8 cellular contexts compared by ENCODE assay signal in genomic region chr15:40755821-40756220, GRCh38. TPM values are rescaled to one million over a fixed set of nuclear protein-coding genes. Genes with fewer than 3 reads are reported as not detected.
DNase-seq lines count a peak whose midpoint lies in the region; ATAC-seq, FAIRE-seq and TF ChIP-seq lines count a peak whose summit lies in the region.

No MANE protein-coding gene starts in this region.

- no peaks in the 10 kb centered on the region for H3K9me3 Mint-ChIP-seq in activated naive CD4-positive, alpha-beta T cell treated with anti-CD3 and anti-CD28 coated beads, Interleukin-2, amount 50 U/mL, for 24 hours
- no peaks in the 10 kb centered on the region for H3K9me3 Mint-ChIP-seq in activated CD8-positive, alpha-beta T cell treated with anti-CD3 and anti-CD28 coated beads for 36 hours
- no peaks in the 10 kb centered on the region for H3K9me3 Mint-ChIP-seq in type B pancreatic cell

- BruUV-seq in HepG2 (replicated peaks; lab: Mats Ljungman, UMichigan), result no TSS peak

- no peaks in the 10 kb centered on the region for H4K20me1 ChIP-seq in HepG2 (ENCODE audit: insufficient read depth, low read length)

- H3K27ac ChIP-seq in HepG2 (ENCODE audit: extremely low read length, insufficient read depth, low read length) (peak overlapping the region; percentile 84), caudate nucleus (ENCODE audit: low read depth, low read length) (no peak overlapping the region)

- H3K4me3 Mint-ChIP-seq in activated naive CD4-positive, alpha-beta T cell treated with anti-CD3 and anti-CD28 coated beads, Interleukin-2, amount 50 U/mL, for 24 hours, result peak overlapping the region; percentile 93
- H3K4me3 Mint-ChIP-seq in activated CD8-positive, alpha-beta T cell treated with anti-CD3 and anti-CD28 coated beads for 36 hours, result peak overlapping the region; percentile 90
- H3K4me3 Mint-ChIP-seq in type B pancreatic cell, result peak overlapping the region; percentile 92

- H3K27me3 Mint-ChIP-seq in activated naive CD4-positive, alpha-beta T cell treated with anti-CD3 and anti-CD28 coated beads, Interleukin-2, amount 50 U/mL, for 24 hours, result no peaks in the 10 kb centered on the region
- no peaks in the 10 kb centered on the region for H3K27me3 Mint-ChIP-seq in activated CD8-positive, alpha-beta T cell treated with anti-CD3 and anti-CD28 coated beads for 36 hours
- no peaks in the 10 kb centered on the region for H3K27me3 Mint-ChIP-seq in type B pancreatic cell

- POLR2A ChIA-PET in activated CD8-positive, alpha-beta T cell treated with anti-CD3 and anti-CD28 coated beads for 36 hours (lab: Charles Lee), result interaction anchor here (0.9 to 3.8 kb wide), 4 partner anchors 11 to 198 kb away, joined by 3 to 37 read pairs (median 4); partner anchors contain the start of genes C15orf62, CHAC1 and GCHFR
- POLR2A ChIA-PET in HepG2 (lab: Yijun Ruan, JAX), result interaction anchor here (1.3 kb wide), 1 partner anchor 52 kb away, joined by 3 read pairs; the partner anchor contains the start of gene DNAJC17

- H3K4me1 ChIP-seq in HepG2 (ENCODE audit: insufficient read depth, low read length), result peaks cover 61% of the 10 kb centered on the region

- CTCF ChIA-PET in activated CD8-positive, alpha-beta T cell treated with anti-CD3 and anti-CD28 coated beads for 36 hours (lab: Charles Lee), result interaction anchor here (1.2 to 1.6 kb wide), 2 partner anchors 16 to 139 kb away, joined by 3 read pairs; partner anchors contain the start of gene VPS18
- CTCF ChIA-PET in HepG2 (lab: Yijun Ruan, JAX; ENCODE audit: low intra/inter-chr PET ratio, low total read pairs), result no interaction called here

- TF ChIP-seq EP300 in HepG2 (IDR thresholded peaks at IDR 0.05; ENCODE audit: low read depth in 2 of 2, low read length in 2 of 2) (no peak), HepG2 (CRISPR knock-in tag; IDR thresholded peaks at IDR 0.05; ENCODE audit: borderline replicate concordance) (no peak)

- H3K4me2 ChIP-seq in HepG2 (ENCODE audit: low read depth, low read length), result peak overlapping the region; percentile 84

- WGBS in HepG2 (ENCODE audit: low lambda C conversion rate), result 67% methylated on average over 11 of the region's 11 CpGs

- H3K36me3 ChIP-seq in HepG2 (replicated peaks in 1 of 2; ENCODE audit: control insufficient read depth in 1 of 2, insufficient read depth in 2 of 2, low read length in 2 of 2), result peaks cover 8 to 14% of the 10 kb centered on the region in 2 experiments

- no peak for TF ChIP-seq CTCF in activated CD8-positive, alpha-beta T cell treated with anti-CD3 and anti-CD28 coated beads for 36 hours (IDR thresholded peaks at IDR 0.05)
- TF ChIP-seq CTCF in HepG2 (CRISPR knock-in tag; IDR thresholded peaks at IDR 0.05), result no peak
- TF ChIP-seq CTCF in type B pancreatic cell (conservative IDR thresholded peaks at IDR 0.05), result no peak

- H3K9me3 ChIP-seq in HepG2 (ENCODE audit: low read length), result no peaks in the 10 kb centered on the region

- no peak for TF ChIP-seq POLR2A in HepG2 (IDR thresholded peaks at IDR 0.05; ENCODE audit: insufficient read depth in 1 of 2, low read depth in 2 of 2, low read length in 2 of 2)

- no peak for ATAC-seq in activated CD8-positive, alpha-beta T cell treated with anti-CD3 and anti-CD28 coated beads for 36 hours
- ATAC-seq in HepG2 (no peak), HG02973 (IDR thresholded peaks at IDR 0.05; ENCODE audit: unreplicated experiment) (no peak)

- no peak for TF ChIP-seq RAD21 in HepG2 (CRISPR knock-in tag; IDR thresholded peaks at IDR 0.05)

- peaks cover 8% of the 10 kb centered on the region for H3K36me3 Mint-ChIP-seq in activated naive CD4-positive, alpha-beta T cell treated with anti-CD3 and anti-CD28 coated beads, Interleukin-2, amount 50 U/mL, for 24 hours
- peaks cover 22% of the 10 kb centered on the region for H3K36me3 Mint-ChIP-seq in activated CD8-positive, alpha-beta T cell treated with anti-CD3 and anti-CD28 coated beads for 36 hours (ENCODE audit: low read depth)
- H3K36me3 Mint-ChIP-seq in type B pancreatic cell, result no peaks in the 10 kb centered on the region

- peaks cover 25% of the 10 kb centered on the region for H3K4me1 Mint-ChIP-seq in activated naive CD4-positive, alpha-beta T cell treated with anti-CD3 and anti-CD28 coated beads, Interleukin-2, amount 50 U/mL, for 24 hours
- peaks cover 27% of the 10 kb centered on the region for H3K4me1 Mint-ChIP-seq in activated CD8-positive, alpha-beta T cell treated with anti-CD3 and anti-CD28 coated beads for 36 hours (ENCODE audit: low read depth)
- peaks cover 18% of the 10 kb centered on the region for H3K4me1 Mint-ChIP-seq in type B pancreatic cell (ENCODE audit: unreplicated experiment)

- peak overlapping the region; percentile 87 for H3K9ac ChIP-seq in HepG2 (ENCODE audit: insufficient read depth, low read depth, low read length)

- intact Hi-C loops in activated CD8-positive, alpha-beta T cell treated with anti-CD3 and anti-CD28 coated beads for 36 hours (cut with micrococcal nuclease), result loop anchor here (10.0 kb wide), 1 partner anchor 139 kb away; the partner anchor contains the start of gene VPS18
- intact Hi-C loops in HepG2 (cut with micrococcal nuclease; ENCODE audit: unreplicated experiment), result loop anchor here (10.0 kb wide), 1 partner anchor 161 kb away; the partner anchor contains the start of gene KNL1

- peak overlapping the region; percentile 83 to 98 (median 89) for H3K4me3 ChIP-seq in HepG2 (replicated peaks in 1 of 3; ENCODE audit: insufficient read depth in 1 of 3, low read depth in 2 of 3, low read length in 3 of 3)

- H3K27me3 ChIP-seq in HepG2 (ENCODE audit: control insufficient read depth in 1 of 2, insufficient read depth in 2 of 2, low read length in 2 of 2), result no peaks in the 10 kb centered on the region

- no peak for FAIRE-seq in HepG2 (lab: Jason Lieb, UNC)

- in situ Hi-C loops in HepG2 (cut with HindIII; ENCODE audit: extremely low pct_ligation_motif_present, low pct_unique_long_range_greater_than_20kb), result no loop called here

- DNase-seq in activated naive CD4-positive, alpha-beta T cell (lab: John Stamatoyannopoulos, UW), result no peak
- peak; percentile 52 for DNase-seq in activated CD8-positive, alpha-beta T cell treated with anti-CD3 and anti-CD28 coated beads for 36 hours
- DNase-seq in HepG2 (ENCODE audit: low spot score), result no peak
- no peak for DNase-seq in type B pancreatic cell (ENCODE audit: extremely low spot score, unreplicated experiment)
- no peak for DNase-seq in caudate nucleus (lab: John Stamatoyannopoulos, UW)
- DNase-seq in glomerular visceral epithelial cell (ENCODE audit: extremely low spot score), result no peak

- H3K79me2 ChIP-seq in HepG2 (ENCODE audit: insufficient read depth, low read length), result peaks cover 27% of the 10 kb centered on the region

- peak overlapping the region; percentile 98 for H3K27ac Mint-ChIP-seq in activated naive CD4-positive, alpha-beta T cell treated with anti-CD3 and anti-CD28 coated beads, Interleukin-2, amount 50 U/mL, for 24 hours
- H3K27ac Mint-ChIP-seq in activated CD8-positive, alpha-beta T cell treated with anti-CD3 and anti-CD28 coated beads for 36 hours, result peak overlapping the region; percentile 99
- peak overlapping the region; percentile 99 for H3K27ac Mint-ChIP-seq in type B pancreatic cell

- H2AFZ ChIP-seq in HepG2 (ENCODE audit: low read length), result no peak overlapping the region

RNA-seq across cellular contexts. Expression of gene RMDN3, which starts 0.8 kb away (rescaled TPM):
- 10 to 100 TPM; 20.8 to 21.6 TPM for total RNA-seq in activated CD8-positive, alpha-beta T cell treated with anti-CD3 and anti-CD28 coated beads for 36 hours
- 10.5 and 19.5 TPM in 2 replicates for total RNA-seq in HepG2 (2016; rRNA removed; fragmentation: Illumina TruSeq; extraction: Trizol)
- 18.0 and 20.7 TPM in 2 replicates for total RNA-seq in HepG2 (2016; cell fraction: cytosol; rRNA removed; fragmentation: Illumina TruSeq; extraction: Trizol; ENCODE audit: low read depth)
- 7.9 and 18.6 TPM in 2 replicates for total RNA-seq in HepG2 (2016; cell fraction: insoluble cytoplasmic fraction; rRNA removed; fragmentation: Illumina TruSeq; extraction: Trizol)
- 10.4 and 11.1 TPM in 2 replicates for total RNA-seq in HepG2 (2016; cell fraction: membrane; rRNA removed; fragmentation: Illumina TruSeq; extraction: Trizol)
- 22.7 and 25.4 TPM in 2 replicates for total RNA-seq in HepG2 (2016; cell fraction: nucleus; rRNA removed; fragmentation: Illumina TruSeq; extraction: Trizol)
- 16.8 and 18.2 TPM in 2 replicates for polyA plus RNA-seq in HepG2 (2011; rRNA removed)
- polyA plus RNA-seq in HepG2 (2011; cell fraction: cytosol; rRNA removed), result 17.5 and 19.5 TPM in 2 replicates
- polyA plus RNA-seq in HepG2 (2011; cell fraction: nucleus; rRNA removed), result 16.1 and 22.7 TPM in 2 replicates
- 19.5 and 21.1 TPM in 2 replicates for polyA plus RNA-seq in HepG2 (2012)
- 5.8 and 6.1 TPM in 2 replicates for polyA plus RNA-seq in HepG2 (2016; cell fraction: cytosol; fragmentation: Illumina TruSeq; extraction: Trizol; ENCODE audit: low read depth)
- 15.7 and 17.8 TPM in 2 replicates for polyA plus RNA-seq in HepG2 (2016; cell fraction: insoluble cytoplasmic fraction; fragmentation: Illumina TruSeq; extraction: Trizol; ENCODE audit: low read depth)
- 11.2 and 11.3 TPM in 2 replicates for polyA plus RNA-seq in HepG2 (2016; cell fraction: membrane; fragmentation: Illumina TruSeq; extraction: Trizol; ENCODE audit: low read depth)
- polyA plus RNA-seq in HepG2 (2016; cell fraction: nucleus; fragmentation: Illumina TruSeq; extraction: Trizol; ENCODE audit: insufficient read depth, low read depth), result 60.2 and 62.0 TPM in 2 replicates
- polyA minus RNA-seq in HepG2 (2011; rRNA and poly(A)+ RNA removed; ENCODE audit: low replicate concordance), result 12.7 and 29.0 TPM in 2 replicates
- polyA minus RNA-seq in HepG2 (2011; cell fraction: cytosol; rRNA and poly(A)+ RNA removed), result 12.9 and 13.8 TPM in 2 replicates
- polyA minus RNA-seq in HepG2 (2011; cell fraction: nucleus; rRNA and poly(A)+ RNA removed), result 10.2 and 11.7 TPM in 2 replicates
- total RNA-seq in type B pancreatic cell (ENCODE audit: low replicate concordance), result 30.4 and 32.0 TPM in 2 replicates

RNA-seq across cellular contexts. Expression of gene GCHFR, which starts 8.0 kb away (rescaled TPM):
- 10 to 100 TPM; 44.8 to 46.6 TPM for total RNA-seq in activated CD8-positive, alpha-beta T cell treated with anti-CD3 and anti-CD28 coated beads for 36 hours
- 92.4 and 93.1 TPM in 2 replicates for total RNA-seq in HepG2 (2016; rRNA removed; fragmentation: Illumina TruSeq; extraction: Trizol)
- 106 and 198 TPM in 2 replicates for total RNA-seq in HepG2 (2016; cell fraction: cytosol; rRNA removed; fragmentation: Illumina TruSeq; extraction: Trizol; ENCODE audit: low read depth)
- 92.8 and 98.5 TPM in 2 replicates for total RNA-seq in HepG2 (2016; cell fraction: insoluble cytoplasmic fraction; rRNA removed; fragmentation: Illumina TruSeq; extraction: Trizol)
- 116 and 181 TPM in 2 replicates for total RNA-seq in HepG2 (2016; cell fraction: membrane; rRNA removed; fragmentation: Illumina TruSeq; extraction: Trizol)
- total RNA-seq in HepG2 (2016; cell fraction: nucleus; rRNA removed; fragmentation: Illumina TruSeq; extraction: Trizol), result 33.3 and 38.5 TPM in 2 replicates
- 51.5 and 55.8 TPM in 2 replicates for polyA plus RNA-seq in HepG2 (2011; rRNA removed)
- polyA plus RNA-seq in HepG2 (2011; cell fraction: cytosol; rRNA removed), result 71.1 and 107 TPM in 2 replicates
- polyA plus RNA-seq in HepG2 (2011; cell fraction: nucleus; rRNA removed), result 36.7 and 39.2 TPM in 2 replicates
- 23.3 and 24.8 TPM in 2 replicates for polyA plus RNA-seq in HepG2 (2012)
- polyA plus RNA-seq in HepG2 (2016; cell fraction: cytosol; fragmentation: Illumina TruSeq; extraction: Trizol; ENCODE audit: low read depth), result 113 and 197 TPM in 2 replicates
- 83.4 and 86.6 TPM in 2 replicates for polyA plus RNA-seq in HepG2 (2016; cell fraction: insoluble cytoplasmic fraction; fragmentation: Illumina TruSeq; extraction: Trizol; ENCODE audit: low read depth)
- polyA plus RNA-seq in HepG2 (2016; cell fraction: membrane; fragmentation: Illumina TruSeq; extraction: Trizol; ENCODE audit: low read depth), result 98.6 and 148 TPM in 2 replicates
- 46.0 and 55.2 TPM in 2 replicates for polyA plus RNA-seq in HepG2 (2016; cell fraction: nucleus; fragmentation: Illumina TruSeq; extraction: Trizol; ENCODE audit: insufficient read depth, low read depth)
- 37.3 and 70.3 TPM in 2 replicates for polyA minus RNA-seq in HepG2 (2011; rRNA and poly(A)+ RNA removed; ENCODE audit: low replicate concordance)
- polyA minus RNA-seq in HepG2 (2011; cell fraction: cytosol; rRNA and poly(A)+ RNA removed), result 16.0 and 18.6 TPM in 2 replicates
- 13.9 and 15.3 TPM in 2 replicates for polyA minus RNA-seq in HepG2 (2011; cell fraction: nucleus; rRNA and poly(A)+ RNA removed)
- 23.3 and 23.5 TPM in 2 replicates for total RNA-seq in type B pancreatic cell (ENCODE audit: low replicate concordance)

RNA-seq across cellular contexts. Expression of gene C15orf62, which starts 14.0 kb away (rescaled TPM):
- total RNA-seq in activated CD8-positive, alpha-beta T cell treated with anti-CD3 and anti-CD28 coated beads for 36 hours, result under 1 TPM; 0.61 to 0.63 TPM
- 0.34 and 0.51 TPM in 2 replicates for total RNA-seq in HepG2 (2016; rRNA removed; fragmentation: Illumina TruSeq; extraction: Trizol)
- not detected in 2 replicates for total RNA-seq in HepG2 (2016; cell fraction: cytosol; rRNA removed; fragmentation: Illumina TruSeq; extraction: Trizol; ENCODE audit: low read depth)
- 0.24 and 0.67 TPM in 2 replicates for total RNA-seq in HepG2 (2016; cell fraction: insoluble cytoplasmic fraction; rRNA removed; fragmentation: Illumina TruSeq; extraction: Trizol)
- total RNA-seq in HepG2 (2016; cell fraction: membrane; rRNA removed; fragmentation: Illumina TruSeq; extraction: Trizol), result 0.12 and 0.14 TPM in 2 replicates
- 0.97 and 1.1 TPM in 2 replicates for total RNA-seq in HepG2 (2016; cell fraction: nucleus; rRNA removed; fragmentation: Illumina TruSeq; extraction: Trizol)
- polyA plus RNA-seq in HepG2 (2011; rRNA removed), result 1.0 and 1.1 TPM in 2 replicates
- 0.38 and 0.59 TPM in 2 replicates for polyA plus RNA-seq in HepG2 (2011; cell fraction: cytosol; rRNA removed)
- 2.6 and 3.2 TPM in 2 replicates for polyA plus RNA-seq in HepG2 (2011; cell fraction: nucleus; rRNA removed)
- 1.3 and 1.5 TPM in 2 replicates for polyA plus RNA-seq in HepG2 (2012)
- polyA plus RNA-seq in HepG2 (2016; cell fraction: cytosol; fragmentation: Illumina TruSeq; extraction: Trizol; ENCODE audit: low read depth), result not detected in 2 replicates
- polyA plus RNA-seq in HepG2 (2016; cell fraction: insoluble cytoplasmic fraction; fragmentation: Illumina TruSeq; extraction: Trizol; ENCODE audit: low read depth), result 0.23 and 0.52 TPM in 2 replicates
- 0.17 and 0.19 TPM in 2 replicates for polyA plus RNA-seq in HepG2 (2016; cell fraction: membrane; fragmentation: Illumina TruSeq; extraction: Trizol; ENCODE audit: low read depth)
- polyA plus RNA-seq in HepG2 (2016; cell fraction: nucleus; fragmentation: Illumina TruSeq; extraction: Trizol; ENCODE audit: insufficient read depth, low read depth), result 1.7 and 2.1 TPM in 2 replicates
- 1.5 and 2.1 TPM in 2 replicates for polyA minus RNA-seq in HepG2 (2011; rRNA and poly(A)+ RNA removed; ENCODE audit: low replicate concordance)
- 0.26 and 0.30 TPM in 2 replicates for polyA minus RNA-seq in HepG2 (2011; cell fraction: cytosol; rRNA and poly(A)+ RNA removed)
- polyA minus RNA-seq in HepG2 (2011; cell fraction: nucleus; rRNA and poly(A)+ RNA removed), result 2.8 and 3.6 TPM in 2 replicates
- total RNA-seq in type B pancreatic cell (ENCODE audit: low replicate concordance), result 1.1 and 1.3 TPM in 2 replicates

RNA-seq across cellular contexts. Expression of gene ZFYVE19, which starts 51.1 kb away (rescaled TPM):
- total RNA-seq in activated CD8-positive, alpha-beta T cell treated with anti-CD3 and anti-CD28 coated beads for 36 hours, result 10 to 100 TPM; 20.1 to 22.7 TPM
- 19.2 and 23.3 TPM in 2 replicates for total RNA-seq in HepG2 (2016; rRNA removed; fragmentation: Illumina TruSeq; extraction: Trizol)
- total RNA-seq in HepG2 (2016; cell fraction: cytosol; rRNA removed; fragmentation: Illumina TruSeq; extraction: Trizol; ENCODE audit: low read depth), result 8.3 and 9.4 TPM in 2 replicates
- total RNA-seq in HepG2 (2016; cell fraction: insoluble cytoplasmic fraction; rRNA removed; fragmentation: Illumina TruSeq; extraction: Trizol), result 18.8 and 22.2 TPM in 2 replicates
- 14.4 and 14.9 TPM in 2 replicates for total RNA-seq in HepG2 (2016; cell fraction: membrane; rRNA removed; fragmentation: Illumina TruSeq; extraction: Trizol)
- 20.2 and 21.1 TPM in 2 replicates for total RNA-seq in HepG2 (2016; cell fraction: nucleus; rRNA removed; fragmentation: Illumina TruSeq; extraction: Trizol)
- polyA plus RNA-seq in HepG2 (2011; rRNA removed), result 44.0 and 55.3 TPM in 2 replicates
- 40.1 and 40.5 TPM in 2 replicates for polyA plus RNA-seq in HepG2 (2011; cell fraction: cytosol; rRNA removed)
- 167 and 208 TPM in 2 replicates for polyA plus RNA-seq in HepG2 (2011; cell fraction: nucleus; rRNA removed)
- polyA plus RNA-seq in HepG2 (2012), result 19.2 and 22.5 TPM in 2 replicates
- polyA plus RNA-seq in HepG2 (2016; cell fraction: cytosol; fragmentation: Illumina TruSeq; extraction: Trizol; ENCODE audit: low read depth), result 6.8 and 9.0 TPM in 2 replicates
- polyA plus RNA-seq in HepG2 (2016; cell fraction: insoluble cytoplasmic fraction; fragmentation: Illumina TruSeq; extraction: Trizol; ENCODE audit: low read depth), result 21.3 TPM in 2 replicates
- 11.2 and 14.4 TPM in 2 replicates for polyA plus RNA-seq in HepG2 (2016; cell fraction: membrane; fragmentation: Illumina TruSeq; extraction: Trizol; ENCODE audit: low read depth)
- polyA plus RNA-seq in HepG2 (2016; cell fraction: nucleus; fragmentation: Illumina TruSeq; extraction: Trizol; ENCODE audit: insufficient read depth, low read depth), result 60.8 and 65.3 TPM in 2 replicates
- 25.9 and 65.3 TPM in 2 replicates for polyA minus RNA-seq in HepG2 (2011; rRNA and poly(A)+ RNA removed; ENCODE audit: low replicate concordance)
- polyA minus RNA-seq in HepG2 (2011; cell fraction: cytosol; rRNA and poly(A)+ RNA removed), result 7.5 and 9.9 TPM in 2 replicates
- 24.6 and 30.2 TPM in 2 replicates for polyA minus RNA-seq in HepG2 (2011; cell fraction: nucleus; rRNA and poly(A)+ RNA removed)
- 31.6 and 45.0 TPM in 2 replicates for total RNA-seq in type B pancreatic cell (ENCODE audit: low replicate concordance)

RNA-seq across cellular contexts. Expression of gene DNAJC17, which starts 51.5 kb away (rescaled TPM):
- 10 to 100 TPM; 35.8 to 35.9 TPM for total RNA-seq in activated CD8-positive, alpha-beta T cell treated with anti-CD3 and anti-CD28 coated beads for 36 hours
- 26.5 and 30.2 TPM in 2 replicates for total RNA-seq in HepG2 (2016; rRNA removed; fragmentation: Illumina TruSeq; extraction: Trizol)
- total RNA-seq in HepG2 (2016; cell fraction: cytosol; rRNA removed; fragmentation: Illumina TruSeq; extraction: Trizol; ENCODE audit: low read depth), result 6.4 and 7.8 TPM in 2 replicates
- total RNA-seq in HepG2 (2016; cell fraction: insoluble cytoplasmic fraction; rRNA removed; fragmentation: Illumina TruSeq; extraction: Trizol), result 30.1 and 30.4 TPM in 2 replicates
- total RNA-seq in HepG2 (2016; cell fraction: membrane; rRNA removed; fragmentation: Illumina TruSeq; extraction: Trizol), result 7.4 and 8.6 TPM in 2 replicates
- 17.9 and 19.3 TPM in 2 replicates for total RNA-seq in HepG2 (2016; cell fraction: nucleus; rRNA removed; fragmentation: Illumina TruSeq; extraction: Trizol)
- 22.2 and 23.0 TPM in 2 replicates for polyA plus RNA-seq in HepG2 (2011; rRNA removed)
- polyA plus RNA-seq in HepG2 (2011; cell fraction: cytosol; rRNA removed), result 25.4 and 31.1 TPM in 2 replicates
- 71.0 and 88.9 TPM in 2 replicates for polyA plus RNA-seq in HepG2 (2011; cell fraction: nucleus; rRNA removed)
- polyA plus RNA-seq in HepG2 (2012), result 15.6 and 17.8 TPM in 2 replicates
- polyA plus RNA-seq in HepG2 (2016; cell fraction: cytosol; fragmentation: Illumina TruSeq; extraction: Trizol; ENCODE audit: low read depth), result 4.4 TPM in 2 replicates
- polyA plus RNA-seq in HepG2 (2016; cell fraction: insoluble cytoplasmic fraction; fragmentation: Illumina TruSeq; extraction: Trizol; ENCODE audit: low read depth), result 27.5 and 28.1 TPM in 2 replicates
- 3.8 and 5.1 TPM in 2 replicates for polyA plus RNA-seq in HepG2 (2016; cell fraction: membrane; fragmentation: Illumina TruSeq; extraction: Trizol; ENCODE audit: low read depth)
- 36.5 and 39.9 TPM in 2 replicates for polyA plus RNA-seq in HepG2 (2016; cell fraction: nucleus; fragmentation: Illumina TruSeq; extraction: Trizol; ENCODE audit: insufficient read depth, low read depth)
- polyA minus RNA-seq in HepG2 (2011; rRNA and poly(A)+ RNA removed; ENCODE audit: low replicate concordance), result 9.9 and 24.8 TPM in 2 replicates
- polyA minus RNA-seq in HepG2 (2011; cell fraction: cytosol; rRNA and poly(A)+ RNA removed), result 5.3 and 10.7 TPM in 2 replicates
- 27.2 and 33.7 TPM in 2 replicates for polyA minus RNA-seq in HepG2 (2011; cell fraction: nucleus; rRNA and poly(A)+ RNA removed)
- 23.7 and 38.3 TPM in 2 replicates for total RNA-seq in type B pancreatic cell (ENCODE audit: low replicate concordance)
